In the genomic region with DNA sequence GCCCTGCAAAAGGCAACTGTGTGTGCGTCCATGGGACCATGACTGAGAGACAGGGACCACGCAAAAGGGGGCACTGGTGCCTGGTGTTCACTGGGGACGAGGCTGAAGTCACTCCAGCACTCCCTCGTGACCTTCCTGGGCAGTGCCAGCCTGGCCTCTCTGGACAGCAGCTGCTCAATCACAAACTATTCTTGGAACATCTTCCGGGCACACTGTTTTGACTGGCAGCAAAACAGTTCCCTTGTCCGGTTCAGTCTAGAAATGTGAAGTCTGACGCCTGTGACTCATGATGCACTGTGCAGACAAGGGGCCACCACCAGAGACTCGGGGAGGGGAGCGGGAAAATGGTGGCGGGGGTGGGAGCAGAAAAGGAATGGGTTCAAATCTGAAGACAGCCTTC, we compare ENCODE assay signal across 11 cellular contexts. TPM values are rescaled to one million over a fixed set of nuclear protein-coding genes. Genes with fewer than 3 reads are reported as not detected.
DNase-seq lines count a peak whose midpoint lies in the region; TF ChIP-seq lines count a peak whose summit lies in the region.
"Had no signal": no experiment of that assay in that cellular context is flagged by ENCODE, and none has a peak within 500 bp of the region (broad histone marks: within the 10 kb centered on the region; RNA-seq: fewer than 3 reads in every experiment).

No MANE protein-coding gene starts in this region.

- DNase-seq in GM04503 (ENCODE audit: low read depth) (peak; percentile 15), chondrocyte (ENCODE audit: low spot score) (no peak), hippocampal formation (lab: John Stamatoyannopoulos, UW) (peak; percentile 76 to 83), smooth muscle cell of the brain vasculature (ENCODE audit: low read depth, low spot score) (peak; percentile 9), iPS-NIHi7 (ENCODE audit: extremely low spot score) (no peak), HuH-7.5 (ENCODE audit: low spot score) (no peak), NCI-H226 (no peak)
- DNase-seq in stimulated activated CD4-positive, alpha-beta T cell treated with anti-CD3 and anti-CD28 coated beads, Interleukin-2, amount 100 ng/mL, for 48 hours: no peak
- DNase-seq: activated B cell treated with CpG ODN at 0.5 μM for 24 hours, OCI-M1 had no signal

- H3K36me3 Mint-ChIP-seq in chondrocyte (ENCODE audit: low read depth): peaks cover 23% of the 10 kb centered on the region
- H3K36me3 Mint-ChIP-seq: activated naive CD8-positive, alpha-beta T cell had no signal

- no peaks in the 10 kb centered on the region for H3K9me3 Mint-ChIP-seq in chondrocyte (ENCODE audit: low read depth)
- H3K9me3 Mint-ChIP-seq: activated B cell treated with CpG ODN at 0.5 μM for 24 hours had no signal

- peak overlapping the region; percentile 10 for H3K4me3 Mint-ChIP-seq in chondrocyte (ENCODE audit: unreplicated experiment)
- H3K4me3 Mint-ChIP-seq: activated B cell treated with CpG ODN at 0.5 μM for 24 hours; activated naive CD8-positive, alpha-beta T cell had no signal

- peak; percentile 19 for TF ChIP-seq CTCF in chondrocyte (IDR thresholded peaks at IDR 0.05)

- H3K27ac Mint-ChIP-seq in chondrocyte (ENCODE audit: unreplicated experiment): peak overlapping the region; percentile 99
- H3K27ac Mint-ChIP-seq: activated B cell treated with CpG ODN at 0.5 μM for 24 hours; activated naive CD8-positive, alpha-beta T cell had no signal

- H3K4me1 Mint-ChIP-seq in chondrocyte (ENCODE audit: low read depth): peaks cover 53% of the 10 kb centered on the region

- H3K27me3 Mint-ChIP-seq in chondrocyte (ENCODE audit: low read depth): no peaks in the 10 kb centered on the region
- H3K27me3 Mint-ChIP-seq: activated B cell treated with CpG ODN at 0.5 μM for 24 hours; activated naive CD8-positive, alpha-beta T cell had no signal

RNA-seq across cellular contexts. Expression of a gene that starts 20.8 kb away (rescaled TPM):
- total RNA-seq in chondrocyte: 8.2 to 19.3 TPM (median 9.2 TPM) in 3 replicates

RNA-seq across cellular contexts. Expression of a gene that starts 42.3 kb away (rescaled TPM):
- total RNA-seq in chondrocyte: 3.1 to 4.2 TPM (median 3.8 TPM) in 3 replicates

RNA-seq across cellular contexts. Expression of a gene that starts 54.8 kb away (rescaled TPM):
- total RNA-seq in chondrocyte: 34.6 to 41.6 TPM (median 39.5 TPM) in 3 replicates

Comparison
In these comparisons a context has a peak if more than half of its experiments do, and no peak if none do; other contexts are left out.
1. DNase-seq: peak in GM04503 (single experiment), hippocampal formation (2 of 2) and smooth muscle cell of the brain vasculature (single experiment); none in chondrocyte (single experiment), stimulated activated CD4-positive, alpha-beta T cell treated with anti-CD3 and anti-CD28 coated beads, Interleukin-2, amount 100 ng/mL, for 48 hours (0 of 2), iPS-NIHi7 (single experiment), HuH-7.5 (single experiment) and NCI-H226 (single experiment).